ENCODE assay signal across 9 cellular contexts in the genomic region with DNA sequence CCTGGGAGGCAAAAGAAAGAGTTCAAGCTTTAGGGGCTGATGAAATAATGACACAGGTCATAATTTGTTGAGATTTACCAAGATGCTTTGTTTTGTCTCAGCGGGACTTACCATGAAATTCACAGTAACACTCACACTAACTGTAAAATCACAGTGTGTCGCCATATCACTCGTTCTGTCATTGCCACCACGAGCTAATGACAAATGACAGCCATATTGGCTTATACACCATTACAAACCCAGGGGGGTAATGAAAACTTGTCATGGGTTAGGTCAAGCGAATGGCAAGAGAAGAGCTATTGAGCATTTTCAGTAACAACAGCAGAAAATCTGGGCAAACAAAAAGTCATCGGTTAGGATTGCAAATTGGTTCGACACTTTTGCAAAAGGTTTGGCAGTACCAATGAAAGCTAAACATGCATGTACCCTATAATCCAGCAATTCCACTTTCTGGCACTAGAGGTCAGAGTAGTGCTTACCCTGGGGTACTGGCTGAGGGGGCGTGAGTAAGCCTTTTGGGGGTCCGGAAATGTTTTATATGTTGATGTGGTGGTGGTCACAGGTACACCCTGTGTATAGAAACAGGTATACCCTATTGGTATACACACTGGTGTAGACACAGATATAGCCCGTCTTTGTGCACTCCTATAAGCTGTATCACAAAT.
DNase-seq lines count a peak whose midpoint lies in the region; ATAC-seq and TF ChIP-seq lines count a peak whose summit lies in the region.
"Had no signal": no experiment of that assay in that cellular context is flagged by ENCODE, and none has a peak within 500 bp of the region (broad histone marks: within the 10 kb centered on the region; RNA-seq: fewer than 3 reads in every experiment).

No MANE protein-coding gene starts in this region.

- in situ Hi-C loops in transverse colon (cut with MboI; ENCODE audit: low pct_ligation_motif_present in 1 of 4, low pct_unique_long_range_greater_than_20kb in 1 of 4, low sequenced_read_pairs in 3 of 4), result no loop called here

- H3K9me3 ChIP-seq in heart right ventricle (no peaks in the 10 kb centered on the region), transverse colon (no peaks in the 10 kb centered on the region)

- H3K4me3 ChIP-seq in heart right ventricle, result no peak overlapping the region
- H3K4me3 ChIP-seq in epithelial cell of esophagus (ENCODE audit: low read length), result no peak overlapping the region
- H3K4me3 ChIP-seq in transverse colon, result no peak overlapping the region

- no peak for TF ChIP-seq EP300 in transverse colon (IDR thresholded peaks at IDR 0.05; ENCODE audit: low read depth)

- TF ChIP-seq CTCF in heart right ventricle (IDR thresholded peaks at IDR 0.05), result peak in 8 of 9 donors; percentile 9 to 53 (median 32)
- peak; percentile 48 for TF ChIP-seq CTCF in epithelial cell of esophagus (IDR thresholded peaks at IDR 0.05; ENCODE audit: insufficient read depth, low read depth, low read length, missing control alignments)
- TF ChIP-seq CTCF in transverse colon (IDR thresholded peaks at IDR 0.05), result peak in 4 of 5 experiments; percentile 15 to 34 (median 21)

- 59 to 61% methylated on average over 10 of the region's 10 CpGs for WGBS in heart right ventricle, 2 donors
- WGBS in transverse colon (ENCODE audit: low coverage in 1 of 2), 2 donors, result 55 to 65% methylated on average over 4 to 10 of the region's 10 CpGs

- peaks cover 4% of the 10 kb centered on the region for H3K27me3 Mint-ChIP-seq in activated T-cell treated with anti-CD3 and anti-CD28 coated beads, Interleukin-2, amount 50 U/mL, for 4 hours (ENCODE audit: low read depth)

- H3K4me1 ChIP-seq in heart right ventricle (no peaks in the 10 kb centered on the region), transverse colon (no peaks in the 10 kb centered on the region)

- H3K27ac ChIP-seq in heart right ventricle, result no peak overlapping the region
- no peak overlapping the region for H3K27ac ChIP-seq in transverse colon

- H3K9me3 Mint-ChIP-seq in activated T-cell treated with anti-CD3 and anti-CD28 coated beads, Interleukin-2, amount 50 U/mL, for 4 hours, result no peaks in the 10 kb centered on the region
- H3K9me3 Mint-ChIP-seq: memory B cell had no signal

- no peaks in the 10 kb centered on the region for H3K4me1 Mint-ChIP-seq in activated T-cell treated with anti-CD3 and anti-CD28 coated beads, Interleukin-2, amount 50 U/mL, for 4 hours (ENCODE audit: low read depth)
- H3K4me1 Mint-ChIP-seq: memory B cell had no signal

- no peak for ATAC-seq in heart right ventricle
- ATAC-seq in activated T-cell treated with anti-CD3 and anti-CD28 coated beads, Interleukin-2, amount 50 U/mL, for 4 hours, result no peak

- H3K4me3 Mint-ChIP-seq in activated T-cell treated with anti-CD3 and anti-CD28 coated beads, Interleukin-2, amount 50 U/mL, for 4 hours, result no peak overlapping the region
- H3K4me3 Mint-ChIP-seq: memory B cell had no signal

- H3K36me3 ChIP-seq in heart right ventricle (no peaks in the 10 kb centered on the region), transverse colon (no peaks in the 10 kb centered on the region)

- no peaks in the 10 kb centered on the region for H3K36me3 Mint-ChIP-seq in activated T-cell treated with anti-CD3 and anti-CD28 coated beads, Interleukin-2, amount 50 U/mL, for 4 hours (ENCODE audit: insufficient read depth)
- H3K36me3 Mint-ChIP-seq: memory B cell had no signal

- DNase-seq in heart right ventricle, result no peak
- no peak for DNase-seq in cardiac septum (ENCODE audit: low spot score)
- peak; percentile 4 for DNase-seq in NCI-H460 (ENCODE audit: extremely low read depth, low read depth)
- peak; percentile 3 for DNase-seq in epithelial cell of esophagus (ENCODE audit: low read depth)
- no peak for DNase-seq in transverse colon
- DNase-seq in HuH-7.5 (ENCODE audit: low spot score), result no peak
- DNase-seq in posterior vena cava (ENCODE audit: low spot score), result no peak
- DNase-seq in activated T-cell treated with anti-CD3 and anti-CD28 coated beads, Interleukin-2, amount 50 U/mL, for 4 hours, result no peak

- peaks cover 0 to under 1% (median 0%) of the 10 kb centered on the region in 7 donors for H3K27me3 ChIP-seq in heart right ventricle
- no peaks in the 10 kb centered on the region for H3K27me3 ChIP-seq in transverse colon

- intact Hi-C loops in heart right ventricle (cut with DNase I), result loop anchor here in 2 of 10 donors (5.0 to 10.0 kb wide), 2 partner anchors 47 to 250 kb away; no protein-coding TSS in a partner anchor
- intact Hi-C loops in cardiac septum (cut with DNase I), result loop anchor here (10.0 kb wide), 1 partner anchor 260 kb away; no protein-coding TSS in a partner anchor
- intact Hi-C loops in transverse colon (cut with DNase I; ENCODE audit: low total_unique reads), result no loop called here
- intact Hi-C loops in posterior vena cava (cut with DNase I), result no loop called here

- no peak for TF ChIP-seq POLR2A in transverse colon (IDR thresholded peaks at IDR 0.05)

Comparison
In these comparisons a context has a peak if more than half of its experiments do, and no peak if none do; other contexts are left out.
1. DNase-seq: peak in NCI-H460 (single experiment) and epithelial cell of esophagus (single experiment); none in heart right ventricle (0 of 2), cardiac septum (single experiment), transverse colon (single experiment), HuH-7.5 (single experiment), posterior vena cava (single experiment) and activated T-cell treated with anti-CD3 and anti-CD28 coated beads, Interleukin-2, amount 50 U/mL, for 4 hours (single experiment).
2. Peak in every context shown above with its lines, with median percentiles within 50 percentile points of each other: CTCF ChIP-seq.